In the genomic region with DNA sequence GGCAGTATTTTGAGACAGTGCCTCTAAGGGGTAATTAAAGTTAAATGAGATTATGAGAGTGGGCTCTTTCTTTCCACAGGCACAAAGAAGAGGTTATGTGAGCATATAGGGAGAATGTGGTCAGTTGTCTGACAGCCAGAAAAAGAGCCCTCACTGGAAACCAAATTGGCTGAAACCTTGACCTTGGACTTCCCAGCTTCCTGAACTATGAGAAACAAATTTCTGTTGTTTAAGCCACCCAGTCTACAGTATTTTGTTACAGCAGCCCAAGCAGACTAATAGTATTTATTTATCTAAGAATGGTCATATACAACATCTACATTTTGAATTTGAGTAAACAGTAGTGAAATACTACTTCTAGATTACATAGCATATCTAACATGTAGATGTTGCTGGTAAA, we compare ENCODE assay signal across 29 cellular contexts.
"Had no signal": no experiment of that assay in that cellular context is flagged by ENCODE, and none has a peak within 500 bp of the region (broad histone marks: within the 10 kb centered on the region; RNA-seq: fewer than 3 reads in every experiment).

No MANE protein-coding gene starts in this region.

- H3K9me3 ChIP-seq: SJCRH30 had no signal

- DNase-seq: activated CD4-positive, alpha-beta T cell treated with anti-CD3 and anti-CD28 coated beads for 36 hours; activated CD4-positive, alpha-beta T cell treated with anti-CD3 and anti-CD28 coated beads, Interleukin-2, amount 10 ng/mL, durations not matched to agents 7 days and 5 days; activated CD4-positive, alpha-beta T cell treated with anti-CD3 and anti-CD28 coated beads, Interleukin-2, amount 50 U/mL, for 48 hours; activated CD8-positive, alpha-beta T cell treated with anti-CD3 and anti-CD28 coated beads, Interleukin-2, amount 10 ng/mL, durations not matched to agents 7 days and 5 days; activated gamma-delta T cell treated with Interleukin-2 at 50 U/mL for 16 hours; activated naive CD4-positive, alpha-beta T cell treated with anti-CD3 and anti-CD28 coated beads, Interleukin-2, amount 10 ng/mL, durations not matched to agents 7 days and 5 days; activated naive CD8-positive, alpha-beta T cell treated with anti-CD3 and anti-CD28 coated beads for 36 hours; activated T-cell treated with anti-CD3 and anti-CD28 coated beads, Interleukin-2, amount 50 U/mL, for 24 hours; amniotic stem cell; aorta; brain microvascular endothelial cell; NCI-H1105 treated with DMSO at 0.1 percent for 48 hours; NCI-H1436; NCI-H1694; NCI-H1930; NCI-H2081 treated with DMSO at 0.1 percent for 48 hours; NCI-H345; NCI-H510A; NCI-H526 treated with DMSO at 0.1 percent for 48 hours; NCI-H774; SHP77; SJCRH30 had no signal

- H3K4me1 Mint-ChIP-seq: activated CD4-positive, alpha-beta T cell treated with anti-CD3 and anti-CD28 coated beads for 36 hours; activated naive CD4-positive, alpha-beta T cell treated with anti-CD3 and anti-CD28 coated beads, Interleukin-2, amount 10 ng/mL, durations not matched to agents 7 days and 5 days; activated naive CD8-positive, alpha-beta T cell treated with anti-CD3 and anti-CD28 coated beads for 36 hours; central memory CD8-positive, alpha-beta T cell had no signal

- H3K27ac ChIP-seq: brain microvascular endothelial cell, cardiac muscle cell, SJCRH30, SK-N-MC had no signal

- H3K27me3 ChIP-seq: brain microvascular endothelial cell, cardiac muscle cell, SJCRH30 had no signal

- H3K27me3 Mint-ChIP-seq: activated CD4-positive, alpha-beta T cell treated with anti-CD3 and anti-CD28 coated beads for 36 hours; activated CD4-positive, alpha-beta T cell treated with anti-CD3 and anti-CD28 coated beads, Interleukin-2, amount 10 ng/mL, durations not matched to agents 7 days and 5 days; activated naive CD4-positive, alpha-beta T cell treated with anti-CD3 and anti-CD28 coated beads, Interleukin-2, amount 10 ng/mL, durations not matched to agents 7 days and 5 days; activated naive CD8-positive, alpha-beta T cell treated with anti-CD3 and anti-CD28 coated beads for 36 hours; activated T-cell treated with anti-CD3 and anti-CD28 coated beads, Interleukin-2, amount 50 U/mL, for 24 hours; central memory CD8-positive, alpha-beta T cell had no signal

- ATAC-seq: activated CD4-positive, alpha-beta T cell treated with anti-CD3 and anti-CD28 coated beads for 36 hours; activated CD8-positive, alpha-beta T cell treated with anti-CD3 and anti-CD28 coated beads, Interleukin-2, amount 10 ng/mL, durations not matched to agents 7 days and 5 days; K562; Panc1 had no signal

- H3K9me3 Mint-ChIP-seq: activated CD4-positive, alpha-beta T cell treated with anti-CD3 and anti-CD28 coated beads, Interleukin-2, amount 10 ng/mL, durations not matched to agents 7 days and 5 days; activated naive CD4-positive, alpha-beta T cell treated with anti-CD3 and anti-CD28 coated beads, Interleukin-2, amount 10 ng/mL, durations not matched to agents 7 days and 5 days; activated naive CD8-positive, alpha-beta T cell treated with anti-CD3 and anti-CD28 coated beads for 36 hours; activated T-cell treated with anti-CD3 and anti-CD28 coated beads, Interleukin-2, amount 50 U/mL, for 24 hours; central memory CD8-positive, alpha-beta T cell; T-helper 2 cell treated with Interferon-gamma antibody and Interleukin-4, amounts not matched to agents 5 μg/mL and 100 μg/mL, for 36 hours had no signal

- H3K4me3 ChIP-seq: cardiac muscle cell, K562, SJCRH30, SK-N-MC had no signal

- H3K4me3 Mint-ChIP-seq: activated CD4-positive, alpha-beta T cell treated with anti-CD3 and anti-CD28 coated beads for 36 hours; activated CD4-positive, alpha-beta T cell treated with anti-CD3 and anti-CD28 coated beads, Interleukin-2, amount 10 ng/mL, durations not matched to agents 7 days and 5 days; activated CD8-positive, alpha-beta T cell treated with anti-CD3 and anti-CD28 coated beads, Interleukin-2, amount 10 ng/mL, durations not matched to agents 7 days and 5 days; activated naive CD4-positive, alpha-beta T cell treated with anti-CD3 and anti-CD28 coated beads, Interleukin-2, amount 10 ng/mL, durations not matched to agents 7 days and 5 days; activated naive CD8-positive, alpha-beta T cell treated with anti-CD3 and anti-CD28 coated beads for 36 hours; activated T-cell treated with anti-CD3 and anti-CD28 coated beads, Interleukin-2, amount 50 U/mL, for 24 hours; central memory CD8-positive, alpha-beta T cell; T-helper 2 cell treated with Interferon-gamma antibody and Interleukin-4, amounts not matched to agents 5 μg/mL and 100 μg/mL, for 36 hours had no signal

- H3K4me1 ChIP-seq: SJCRH30 had no signal

- FAIRE-seq: K562, TTC549 had no signal

- H3K36me3 ChIP-seq: brain microvascular endothelial cell, cardiac muscle cell had no signal

- H3K27ac Mint-ChIP-seq: activated CD4-positive, alpha-beta T cell treated with anti-CD3 and anti-CD28 coated beads for 36 hours; activated CD4-positive, alpha-beta T cell treated with anti-CD3 and anti-CD28 coated beads, Interleukin-2, amount 10 ng/mL, durations not matched to agents 7 days and 5 days; activated CD8-positive, alpha-beta T cell treated with anti-CD3 and anti-CD28 coated beads, Interleukin-2, amount 10 ng/mL, durations not matched to agents 7 days and 5 days; activated naive CD4-positive, alpha-beta T cell treated with anti-CD3 and anti-CD28 coated beads, Interleukin-2, amount 10 ng/mL, durations not matched to agents 7 days and 5 days; activated naive CD8-positive, alpha-beta T cell treated with anti-CD3 and anti-CD28 coated beads for 36 hours; activated T-cell treated with anti-CD3 and anti-CD28 coated beads, Interleukin-2, amount 50 U/mL, for 24 hours; T-helper 2 cell treated with Interferon-gamma antibody and Interleukin-4, amounts not matched to agents 5 μg/mL and 100 μg/mL, for 36 hours had no signal
